ENCODE assay signal across 18 cellular contexts in the genomic region with DNA sequence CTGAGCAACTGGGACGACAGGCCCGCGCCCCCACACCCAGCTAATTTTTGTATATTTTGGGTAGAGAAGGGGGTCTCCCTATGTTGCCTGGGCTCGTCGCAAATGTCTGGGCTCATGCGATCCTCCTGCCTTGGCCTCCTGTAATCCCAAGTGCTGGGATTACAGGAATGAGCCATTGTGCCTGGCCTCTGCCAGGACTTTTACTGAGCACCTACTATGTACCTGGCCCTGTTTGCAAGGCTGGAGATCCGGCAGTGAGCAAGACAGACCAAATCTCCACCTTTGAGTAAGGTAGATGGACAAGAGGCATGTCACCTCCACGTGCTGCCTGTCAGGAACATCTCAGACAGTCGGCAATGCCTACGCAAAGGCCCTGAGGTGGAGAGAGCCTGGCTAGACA. TPM values are rescaled to one million over a fixed set of nuclear protein-coding genes. Genes with fewer than 3 reads are reported as not detected.
A peak's percentile ranks its signal among the peaks of the same experiment; 100 is the strongest.
DNase-seq lines count a peak whose midpoint lies in the region; ATAC-seq, FAIRE-seq and TF ChIP-seq lines count a peak whose summit lies in the region.
"Had no signal": no experiment of that assay in that cellular context is flagged by ENCODE, and none has a peak within 500 bp of the region (broad histone marks: within the 10 kb centered on the region; RNA-seq: fewer than 3 reads in every experiment).

No MANE protein-coding gene starts in this region.

- peaks cover 67% of the 10 kb centered on the region for H3K36me3 Mint-ChIP-seq in CD4-positive, alpha-beta T cell (ENCODE audit: low read depth)
- peaks cover 8% of the 10 kb centered on the region for H3K36me3 Mint-ChIP-seq in type B pancreatic cell

- H3K27ac Mint-ChIP-seq in CD4-positive, alpha-beta T cell = no peak overlapping the region
- no peak overlapping the region for H3K27ac Mint-ChIP-seq in type B pancreatic cell
- H3K27ac Mint-ChIP-seq: H9, IgD-negative memory B cell had no signal

- no peaks in the 10 kb centered on the region for H3K27me3 ChIP-seq in CD4-positive, alpha-beta T cell (ENCODE audit: control insufficient read depth, insufficient read depth, low read length)
- H3K27me3 ChIP-seq in K562 (ENCODE audit: control insufficient read depth in 2 of 2, insufficient read depth in 2 of 2, low read length in 2 of 2) = no peaks in the 10 kb centered on the region
- H3K27me3 ChIP-seq: BE2C had no signal

- no peaks in the 10 kb centered on the region for H4K20me1 ChIP-seq in K562 (replicated peaks; ENCODE audit: control insufficient read depth, insufficient read depth, low read length)

- H3K9me3 Mint-ChIP-seq in CD4-positive, alpha-beta T cell = no peaks in the 10 kb centered on the region
- no peaks in the 10 kb centered on the region for H3K9me3 Mint-ChIP-seq in type B pancreatic cell
- H3K9me3 Mint-ChIP-seq: CD4-positive, CD25-positive, alpha-beta regulatory T cell; H9; IgD-negative memory B cell had no signal

- H3K4me2 ChIP-seq in K562 (ENCODE audit: insufficient read depth, low read length) = no peak overlapping the region

- 88% methylated on average over 10 of the region's 10 CpGs for WGBS in K562 (ENCODE audit: insufficient coverage, low coverage, missing lambda C conversion rate)

- H3K4me3 ChIP-seq in K562 = no peak overlapping the region

- in situ Hi-C loops in K562 (cut with MboI) = no loop called here
- in situ Hi-C loops in G401 (cut with HindIII; ENCODE audit: low sequenced_read_pairs) = no loop called here

- TF ChIP-seq CTCF in CD4-positive, alpha-beta T cell (IDR thresholded peaks at IDR 0.05) = no peak
- TF ChIP-seq CTCF in K562 (IDR thresholded peaks at IDR 0.05 in 2 of 3, conservative IDR thresholded peaks at IDR 0.05 in 1 of 3; ENCODE audit: insufficient read depth in 2 of 3, low read depth in 1 of 3, low read length in 3 of 3) (no peak), type B pancreatic cell (conservative IDR thresholded peaks at IDR 0.05) (no peak)

- no peaks in the 10 kb centered on the region for H3K27me3 Mint-ChIP-seq in CD4-positive, alpha-beta T cell
- no peaks in the 10 kb centered on the region for H3K27me3 Mint-ChIP-seq in type B pancreatic cell
- H3K27me3 Mint-ChIP-seq: CD4-positive, CD25-positive, alpha-beta regulatory T cell; IgD-negative memory B cell had no signal

- no peak for ATAC-seq in CD4-positive, alpha-beta T cell (ENCODE audit: poor library complexity)
- no peak for ATAC-seq in K562
- ATAC-seq: HepG2 had no signal

- intact Hi-C loops in CD4-positive, alpha-beta T cell (cut with DNase I, micrococcal nuclease) = no loop called here
- intact Hi-C loops in K562 (cut with micrococcal nuclease) = no loop called here

- no peak overlapping the region for H3K27ac ChIP-seq in CD4-positive, alpha-beta T cell (ENCODE audit: low read depth, low read length)
- no peak overlapping the region for H3K27ac ChIP-seq in K562 (ENCODE audit: extremely low read depth, low read depth, low read length)

- CTCF ChIA-PET in CD4-positive, alpha-beta T cell (lab: Charles Lee) = no interaction called here
- CTCF ChIA-PET in K562 (lab: Yijun Ruan, JAX; ENCODE audit: low intra/inter-chr PET ratio) = no interaction called here

- no peak for DNase-seq in CD4-positive, alpha-beta T cell
- DNase-seq in GM12891 (ENCODE audit: insufficient read length, low spot score) = no peak
- DNase-seq in K562 (ENCODE audit: extremely low read depth in 1 of 4, low spot score in 3 of 4) = peak in 1 of 4 experiments; percentile 4
- no peak for DNase-seq in type B pancreatic cell (ENCODE audit: extremely low spot score, unreplicated experiment)
- no peak for DNase-seq in NCI-H1694 (lab: John Stamatoyannopoulos, UW)
- DNase-seq in G401 (ENCODE audit: low spot score) = no peak
- DNase-seq: ACHN; BE2C; C1 segment of cervical spinal cord; Caco-2; CD4-positive, CD25-positive, alpha-beta regulatory T cell; GDM1; H9 had no signal

- TF ChIP-seq EP300 in K562 (IDR thresholded peaks at IDR 0.05; ENCODE audit: low read length) = no peak

- peak overlapping the region; percentile 34 for H3K4me3 Mint-ChIP-seq in CD4-positive, alpha-beta T cell
- H3K4me3 Mint-ChIP-seq in type B pancreatic cell = peak overlapping the region; percentile 20
- H3K4me3 Mint-ChIP-seq: H9 had no signal

- no peak for TF ChIP-seq RAD21 in K562 (CRISPR knock-in tag; conservative IDR thresholded peaks at IDR 0.05 in 1 of 2, IDR thresholded peaks at IDR 0.05 in 1 of 2)

- peaks cover 5% of the 10 kb centered on the region for H3K79me2 ChIP-seq in K562 (ENCODE audit: control insufficient read depth, insufficient read depth, low read length)

- POLR2A ChIA-PET in CD4-positive, alpha-beta T cell (lab: Charles Lee) = interaction anchor here (1.0 kb wide), 1 partner anchor 14 kb away, joined by 6 read pairs; the partner anchor contains the start of gene ELL
- POLR2A ChIA-PET in K562 (lab: Yijun Ruan, JAX) = interaction anchor here (0.6 kb wide), 1 partner anchor 97 kb away, joined by 3 read pairs; no protein-coding TSS in a partner anchor

- H3K9me1 ChIP-seq in K562 (ENCODE audit: control insufficient read depth, insufficient read depth, low read length) = no peaks in the 10 kb centered on the region

- no peaks in the 10 kb centered on the region for H3K9me3 ChIP-seq in CD4-positive, alpha-beta T cell (ENCODE audit: control insufficient read depth, low read length)
- H3K9me3 ChIP-seq in K562 (replicated peaks; ENCODE audit: control insufficient read depth, insufficient read depth, low read depth, low read length) = no peaks in the 10 kb centered on the region
- H3K9me3 ChIP-seq: BE2C, Caco-2 had no signal

- FAIRE-seq in GM12891 (lab: Jason Lieb, UNC) = peak; percentile 28
- no peak for FAIRE-seq in K562 (lab: Jason Lieb, UNC)
- FAIRE-seq: A204.1, D721Med, H1, HepG2 had no signal

- BruUV-seq in K562 (replicated peaks; lab: Mats Ljungman, UMichigan) = no TSS peak

- H3K4me1 Mint-ChIP-seq in CD4-positive, alpha-beta T cell (ENCODE audit: low read depth) = peaks cover 7% of the 10 kb centered on the region
- no peaks in the 10 kb centered on the region for H3K4me1 Mint-ChIP-seq in type B pancreatic cell (ENCODE audit: unreplicated experiment)
- H3K4me1 Mint-ChIP-seq: H9 had no signal

- H3K36me3 ChIP-seq in K562 (ENCODE audit: control insufficient read depth, insufficient read depth, low read length) = peaks cover 75% of the 10 kb centered on the region

- H2AFZ ChIP-seq in K562 (ENCODE audit: low read depth, low read length) = no peak overlapping the region

- TF ChIP-seq POLR2A in GM12891 (IDR thresholded peaks at IDR 0.05; ENCODE audit: low read depth, low read length) (no peak), K562 (conservative IDR thresholded peaks at IDR 0.05) (no peak)

- peak overlapping the region in 1 of 2 experiments; percentile 43; a peak in 1 of 4 replicates for H3K9ac ChIP-seq in K562 (ENCODE audit: insufficient read depth in 1 of 2, low read depth in 2 of 2, low read length in 2 of 2)

- H3K4me1 ChIP-seq in K562 (replicated peaks in 1 of 2; ENCODE audit: control insufficient read depth in 2 of 2, insufficient read depth in 2 of 2, low read length in 2 of 2) = peaks cover 0 to 30% of the 10 kb centered on the region in 2 experiments; a peak in 2 of 5 replicates
- H3K4me1 ChIP-seq: BE2C, Caco-2 had no signal

RNA-seq across cellular contexts. Expression of gene FKBP8, which starts 6.9 kb away (rescaled TPM):
- 100 to 1,000 TPM; 147 to 152 TPM for total RNA-seq in CD4-positive, alpha-beta T cell
- 173 TPM for polyA plus RNA-seq in GM12891 (2012; ENCODE audit: low read depth, missing spikeins)
- total RNA-seq in K562 (2011; cell fraction: chromatin; rRNA removed; ENCODE audit: low replicate concordance) = 26.1 and 86.1 TPM in 2 replicates
- 93.6 and 114 TPM in 2 replicates for total RNA-seq in K562 (2011; cell fraction: nucleolus; rRNA removed)
- 59.8 and 63.9 TPM in 2 replicates for total RNA-seq in K562 (2011; cell fraction: nucleoplasm; rRNA removed)
- total RNA-seq in K562 (2014; rRNA removed) (234 and 260 TPM in 2 replicates), K562 (2014; rRNA removed; fragmentation: Illumina TruSeq; extraction: Trizol) (16.0 and 21.8 TPM in 2 replicates), K562 (2015; rRNA removed; fragmentation: Illumina TruSeq; extraction: Trizol) (104 and 106 TPM in 2 replicates), K562 (2021) (228 and 236 TPM in 2 replicates), type B pancreatic cell (ENCODE audit: low replicate concordance) (151 and 191 TPM in 2 replicates)
- polyA plus RNA-seq in K562 (2011; rRNA removed) (116 and 176 TPM in 2 replicates), K562 (2014; fragmentation: Illumina TruSeq; extraction: Trizol) (62.5 and 201 TPM in 2 replicates), K562 (2014; fragmentation: Nextera tagmentation; extraction: Ambion mirVana) (1 to 10 TPM in 1 of 2 experiments, under 1 TPM in 1; 0.46 to 1.0 TPM), K562 (2014; rRNA removed) (168 and 203 TPM in 2 replicates)
- polyA plus RNA-seq in K562 (2011; cell fraction: cytosol; rRNA removed) = 199 and 396 TPM in 2 replicates
- 128 and 178 TPM in 2 replicates for polyA plus RNA-seq in K562 (2011; cell fraction: nucleus; rRNA removed)
- polyA plus RNA-seq in K562 (2012) = 173 and 302 TPM in 2 replicates
- polyA minus RNA-seq in K562 (2011; rRNA and poly(A)+ RNA removed) = 28.0 and 49.7 TPM in 2 replicates
- 138 and 159 TPM in 2 replicates for polyA minus RNA-seq in K562 (2011; cell fraction: cytosol; rRNA and poly(A)+ RNA removed)
- polyA minus RNA-seq in K562 (2011; cell fraction: nucleus; rRNA and poly(A)+ RNA removed) = 35.5 and 49.0 TPM in 2 replicates
- total RNA-seq in G401 (2014; rRNA removed; shearing (Covaris generic)) = 404 and 484 TPM in 2 replicates

RNA-seq across cellular contexts. Expression of gene ELL, which starts 14.6 kb away (rescaled TPM):
- total RNA-seq in CD4-positive, alpha-beta T cell = 10 to 100 TPM; 46.2 to 46.8 TPM
- 11.9 TPM for polyA plus RNA-seq in GM12891 (2012; ENCODE audit: low read depth, missing spikeins)
- total RNA-seq in K562 (2011; cell fraction: chromatin; rRNA removed; ENCODE audit: low replicate concordance) = 26.9 and 68.3 TPM in 2 replicates
- total RNA-seq in K562 (2011; cell fraction: nucleolus; rRNA removed) = 36.6 and 44.4 TPM in 2 replicates
- total RNA-seq in K562 (2011; cell fraction: nucleoplasm; rRNA removed) = 26.0 and 26.8 TPM in 2 replicates
- 12.9 and 16.3 TPM in 2 replicates for total RNA-seq in K562 (2014; rRNA removed)
- 2.8 and 3.2 TPM in 2 replicates for total RNA-seq in K562 (2014; rRNA removed; fragmentation: Illumina TruSeq; extraction: Trizol)
- 5.4 and 6.0 TPM in 2 replicates for total RNA-seq in K562 (2015; rRNA removed; fragmentation: Illumina TruSeq; extraction: Trizol)
- 22.1 and 22.5 TPM in 2 replicates for total RNA-seq in K562 (2021)
- 4.0 and 9.2 TPM in 2 replicates for polyA plus RNA-seq in K562 (2011; rRNA removed)
- polyA plus RNA-seq in K562 (2011; cell fraction: cytosol; rRNA removed) = 4.9 and 11.1 TPM in 2 replicates
- polyA plus RNA-seq in K562 (2011; cell fraction: nucleus; rRNA removed) = 14.6 and 22.8 TPM in 2 replicates
- 12.3 and 14.0 TPM in 2 replicates for polyA plus RNA-seq in K562 (2012)
- polyA plus RNA-seq in K562 (2014; fragmentation: Illumina TruSeq; extraction: Trizol) = 4.1 and 9.6 TPM in 2 replicates
- polyA plus RNA-seq in K562 (2014; fragmentation: Nextera tagmentation; extraction: Ambion mirVana) = under 1 TPM; 0.24 to 0.45 TPM
- polyA plus RNA-seq in K562 (2014; rRNA removed) = 9.0 and 13.2 TPM in 2 replicates
- polyA minus RNA-seq in K562 (2011; rRNA and poly(A)+ RNA removed) = 2.8 and 4.1 TPM in 2 replicates
- polyA minus RNA-seq in K562 (2011; cell fraction: cytosol; rRNA and poly(A)+ RNA removed) = 7.6 and 14.9 TPM in 2 replicates
- polyA minus RNA-seq in K562 (2011; cell fraction: nucleus; rRNA and poly(A)+ RNA removed) = 7.0 and 10.7 TPM in 2 replicates
- 13.6 and 16.7 TPM in 2 replicates for total RNA-seq in type B pancreatic cell (ENCODE audit: low replicate concordance)
- total RNA-seq in G401 (2014; rRNA removed; shearing (Covaris generic)) = 15.9 and 16.0 TPM in 2 replicates

RNA-seq across cellular contexts. Expression of gene KXD1, which starts 21.2 kb away (rescaled TPM):
- total RNA-seq in CD4-positive, alpha-beta T cell = 10 to 100 TPM; 64.2 to 66.9 TPM
- polyA plus RNA-seq in GM12891 (2012; ENCODE audit: low read depth, missing spikeins) = 127 TPM
- total RNA-seq in K562 (2011; cell fraction: chromatin; rRNA removed; ENCODE audit: low replicate concordance) = 91.9 and 173 TPM in 2 replicates
- total RNA-seq in K562 (2011; cell fraction: nucleolus; rRNA removed) = 110 and 120 TPM in 2 replicates
- 109 and 127 TPM in 2 replicates for total RNA-seq in K562 (2011; cell fraction: nucleoplasm; rRNA removed)
- total RNA-seq in K562 (2014; rRNA removed) (133 and 147 TPM in 2 replicates), K562 (2014; rRNA removed; fragmentation: Illumina TruSeq; extraction: Trizol) (48.7 and 66.2 TPM in 2 replicates), K562 (2015; rRNA removed; fragmentation: Illumina TruSeq; extraction: Trizol) (80.5 and 83.3 TPM in 2 replicates), K562 (2021) (114 and 118 TPM in 2 replicates), type B pancreatic cell (ENCODE audit: low replicate concordance) (72.9 and 73.9 TPM in 2 replicates)
- polyA plus RNA-seq in K562 (2011; rRNA removed) (159 and 217 TPM in 2 replicates), K562 (2014; fragmentation: Illumina TruSeq; extraction: Trizol) (191 and 210 TPM in 2 replicates), K562 (2014; fragmentation: Nextera tagmentation; extraction: Ambion mirVana) (10 to 100 TPM; 21.9 to 41.3 TPM), K562 (2014; rRNA removed) (153 and 177 TPM in 2 replicates)
- polyA plus RNA-seq in K562 (2011; cell fraction: cytosol; rRNA removed) = 242 and 309 TPM in 2 replicates
- 149 and 198 TPM in 2 replicates for polyA plus RNA-seq in K562 (2011; cell fraction: nucleus; rRNA removed)
- polyA plus RNA-seq in K562 (2012) = 146 and 182 TPM in 2 replicates
- polyA minus RNA-seq in K562 (2011; rRNA and poly(A)+ RNA removed) = 64.2 and 93.8 TPM in 2 replicates
- polyA minus RNA-seq in K562 (2011; cell fraction: cytosol; rRNA and poly(A)+ RNA removed) = 88.9 and 91.1 TPM in 2 replicates
- polyA minus RNA-seq in K562 (2011; cell fraction: nucleus; rRNA and poly(A)+ RNA removed) = 27.5 and 34.8 TPM in 2 replicates
- total RNA-seq in G401 (2014; rRNA removed; shearing (Covaris generic)) = 84.9 and 95.9 TPM in 2 replicates

RNA-seq across cellular contexts. Expression of gene UBA52, which starts 35.2 kb away (rescaled TPM):
- 1,000 to 10,000 TPM; 2,255 to 2,378 TPM for total RNA-seq in CD4-positive, alpha-beta T cell
- polyA plus RNA-seq in GM12891 (2012; ENCODE audit: low read depth, missing spikeins) = 3,373 TPM
- 157 and 351 TPM in 2 replicates for total RNA-seq in K562 (2011; cell fraction: chromatin; rRNA removed; ENCODE audit: low replicate concordance)
- total RNA-seq in K562 (2011; cell fraction: nucleolus; rRNA removed) = 427 and 474 TPM in 2 replicates
- 616 and 1,019 TPM in 2 replicates for total RNA-seq in K562 (2011; cell fraction: nucleoplasm; rRNA removed)
- total RNA-seq in K562 (2014; rRNA removed) (1,110 and 1,524 TPM in 2 replicates), K562 (2014; rRNA removed; fragmentation: Illumina TruSeq; extraction: Trizol) (1,512 and 1,662 TPM in 2 replicates), K562 (2015; rRNA removed; fragmentation: Illumina TruSeq; extraction: Trizol) (1,433 and 1,470 TPM in 2 replicates), K562 (2021) (2,028 and 2,215 TPM in 2 replicates), type B pancreatic cell (ENCODE audit: low replicate concordance) (1,126 and 1,202 TPM in 2 replicates)
- polyA plus RNA-seq in K562 (2011; rRNA removed) (1,733 and 2,197 TPM in 2 replicates), K562 (2014; fragmentation: Illumina TruSeq; extraction: Trizol) (2,671 and 2,751 TPM in 2 replicates), K562 (2014; fragmentation: Nextera tagmentation; extraction: Ambion mirVana) (1,000 to 10,000 TPM; 2,213 to 2,563 TPM), K562 (2014; rRNA removed) (1,690 and 2,247 TPM in 2 replicates)
- polyA plus RNA-seq in K562 (2011; cell fraction: cytosol; rRNA removed) = 4,493 and 4,718 TPM in 2 replicates
- 1,163 and 1,235 TPM in 2 replicates for polyA plus RNA-seq in K562 (2011; cell fraction: nucleus; rRNA removed)
- 2,878 and 4,513 TPM in 2 replicates for polyA plus RNA-seq in K562 (2012)
- polyA minus RNA-seq in K562 (2011; rRNA and poly(A)+ RNA removed) = 1,555 and 1,880 TPM in 2 replicates
- polyA minus RNA-seq in K562 (2011; cell fraction: cytosol; rRNA and poly(A)+ RNA removed) = 757 and 815 TPM in 2 replicates
- 165 and 281 TPM in 2 replicates for polyA minus RNA-seq in K562 (2011; cell fraction: nucleus; rRNA and poly(A)+ RNA removed)
- total RNA-seq in G401 (2014; rRNA removed; shearing (Covaris generic)) = 833 and 855 TPM in 2 replicates

RNA-seq across cellular contexts. Expression of gene REX1BD, which starts 52.1 kb away (rescaled TPM):
- total RNA-seq in CD4-positive, alpha-beta T cell = 10 to 100 TPM; 88.4 to 88.9 TPM
- 35.8 TPM for polyA plus RNA-seq in GM12891 (2012; ENCODE audit: low read depth, missing spikeins)
- 18.7 and 60.0 TPM in 2 replicates for total RNA-seq in K562 (2011; cell fraction: chromatin; rRNA removed; ENCODE audit: low replicate concordance)
- total RNA-seq in K562 (2011; cell fraction: nucleolus; rRNA removed) = 56.3 and 62.2 TPM in 2 replicates
- 43.5 and 57.0 TPM in 2 replicates for total RNA-seq in K562 (2011; cell fraction: nucleoplasm; rRNA removed)
- total RNA-seq in K562 (2014; rRNA removed) = 118 and 136 TPM in 2 replicates
- 4.8 and 7.2 TPM in 2 replicates for total RNA-seq in K562 (2014; rRNA removed; fragmentation: Illumina TruSeq; extraction: Trizol)
- 17.4 and 17.7 TPM in 2 replicates for total RNA-seq in K562 (2015; rRNA removed; fragmentation: Illumina TruSeq; extraction: Trizol)
- total RNA-seq in K562 (2021) = 78.5 and 87.0 TPM in 2 replicates
- 13.8 and 19.2 TPM in 2 replicates for polyA plus RNA-seq in K562 (2011; rRNA removed)
- polyA plus RNA-seq in K562 (2011; cell fraction: cytosol; rRNA removed) = 34.7 and 78.2 TPM in 2 replicates
- 180 and 217 TPM in 2 replicates for polyA plus RNA-seq in K562 (2011; cell fraction: nucleus; rRNA removed)
- 58.6 and 65.4 TPM in 2 replicates for polyA plus RNA-seq in K562 (2012)
- 5.7 and 8.4 TPM in 2 replicates for polyA plus RNA-seq in K562 (2014; fragmentation: Illumina TruSeq; extraction: Trizol)
- polyA plus RNA-seq in K562 (2014; fragmentation: Nextera tagmentation; extraction: Ambion mirVana) = 1 to 10 TPM; 1.9 to 4.7 TPM
- 102 and 115 TPM in 2 replicates for polyA plus RNA-seq in K562 (2014; rRNA removed)
- polyA minus RNA-seq in K562 (2011; rRNA and poly(A)+ RNA removed) = 1.2 and 1.4 TPM in 2 replicates
- 11.4 and 17.5 TPM in 2 replicates for polyA minus RNA-seq in K562 (2011; cell fraction: cytosol; rRNA and poly(A)+ RNA removed)
- 9.3 and 9.8 TPM in 2 replicates for polyA minus RNA-seq in K562 (2011; cell fraction: nucleus; rRNA and poly(A)+ RNA removed)
- total RNA-seq in type B pancreatic cell (ENCODE audit: low replicate concordance) = 54.0 and 63.5 TPM in 2 replicates
- total RNA-seq in G401 (2014; rRNA removed; shearing (Covaris generic)) = 50.0 and 100 TPM in 2 replicates
